Comparison of ENCODE assay signal across 33 cellular contexts in the genomic region with DNA sequence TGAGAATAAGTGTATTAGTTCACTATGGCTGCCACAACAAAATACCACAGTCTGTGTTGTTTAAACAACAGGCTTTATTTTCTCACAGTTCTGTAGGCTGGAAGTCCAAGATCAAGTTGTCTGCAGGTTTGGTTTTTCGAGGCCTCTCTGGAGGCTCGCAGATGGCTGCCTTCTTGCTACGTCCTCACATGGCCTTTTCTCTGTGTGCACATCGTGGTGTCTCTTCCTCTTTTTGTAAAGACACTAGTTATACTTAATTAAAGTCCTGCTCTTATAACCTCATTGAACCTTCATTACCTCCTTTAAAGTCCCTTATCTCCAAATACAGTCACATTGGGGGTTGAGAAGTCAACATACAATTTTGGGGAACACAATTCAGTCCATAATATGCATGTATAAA. TPM values are rescaled to one million over a fixed set of nuclear protein-coding genes. Genes with fewer than 3 reads are reported as not detected.
"Had no signal": no experiment of that assay in that cellular context is flagged by ENCODE, and none has a peak within 500 bp of the region (broad histone marks: within the 10 kb centered on the region; RNA-seq: fewer than 3 reads in every experiment).

No MANE protein-coding gene starts in this region.

- H3K9me3 ChIP-seq: left lung, lower lobe of right lung, ovary, right atrium auricular region, right lobe of liver, tibial nerve, uterus had no signal

- H3K9me3 Mint-ChIP-seq: immature natural killer cell; naive thymus-derived CD8-positive, alpha-beta T cell; nephron; neural crest cell; stimulated activated memory B cell treated with anti-CD40 and anti-IgM and Interleukin-4, amounts not matched to agents 10 μg/mL and 1 μg/mL and 100 μg/mL, for 72 hours; stimulated activated naive CD8-positive, alpha-beta T cell treated with anti-CD3 and anti-CD28 coated beads, Interleukin-15, amount 100 ng/mL, for 72 hours; type B pancreatic cell had no signal

- H3K27me3 Mint-ChIP-seq: type B pancreatic cell had no signal

- H3K4me1 ChIP-seq: left lung, lower lobe of right lung, right atrium auricular region, right lobe of liver, tibial nerve, uterus had no signal

- H3K27ac ChIP-seq: left lung, lower lobe of right lung, ovary, right atrium auricular region, right lobe of liver, tibial nerve, uterus had no signal

- H3K4me1 Mint-ChIP-seq: immature natural killer cell; naive thymus-derived CD8-positive, alpha-beta T cell; stimulated activated memory B cell treated with anti-CD40 and anti-IgM and Interleukin-4, amounts not matched to agents 10 μg/mL and 1 μg/mL and 100 μg/mL, for 72 hours had no signal

- H3K27ac Mint-ChIP-seq: immature natural killer cell; naive thymus-derived CD8-positive, alpha-beta T cell; progenitor cell of endocrine pancreas; stimulated activated memory B cell treated with anti-CD40 and anti-IgM and Interleukin-4, amounts not matched to agents 10 μg/mL and 1 μg/mL and 100 μg/mL, for 72 hours; stimulated activated naive CD8-positive, alpha-beta T cell treated with anti-CD3 and anti-CD28 coated beads, Interleukin-15, amount 100 ng/mL, for 72 hours; type B pancreatic cell had no signal

- H3K36me3 ChIP-seq: left lung, lower lobe of right lung, ovary, right atrium auricular region, right lobe of liver, tibial nerve, uterus had no signal

- H3K27me3 ChIP-seq: left lung, ovary, right atrium auricular region, right lobe of liver, tibial nerve, uterus had no signal

- DNase-seq: immature natural killer cell; kidney; left colon; left lung; lower lobe of right lung; mammary epithelial cell; naive thymus-derived CD8-positive, alpha-beta T cell; occipital lobe; ovary; right lobe of liver; stimulated activated CD4-positive, alpha-beta T cell treated with anti-CD3 and anti-CD28 coated beads, Interleukin-1b, Interleukin-23, amount 100 ng/mL, for 48 hours; stimulated activated CD4-positive, alpha-beta T cell treated with anti-CD3 and anti-CD28 coated beads, Interleukin-2, amount 100 ng/mL, for 48 hours; stimulated activated CD4-positive, alpha-beta T cell treated with anti-CD3 and anti-CD28 coated beads, Interleukin-4, amount 100 ng/mL, for 4 hours; stimulated activated CD8-positive, alpha-beta memory T cell treated with anti-CD3 and anti-CD28 coated beads, Interleukin-4, amount 100 ng/mL, for 48 hours; stimulated activated naive CD4-positive, alpha-beta T cell treated with Interleukin-2 at 50 U/mL for 16 hours; stimulated activated naive CD8-positive, alpha-beta T cell treated with anti-CD3 and anti-CD28 coated beads, Interleukin-15, amount 100 ng/mL, for 72 hours; substantia nigra; uterus had no signal

- ATAC-seq: left colon; left lung; lower lobe of right lung; naive thymus-derived CD8-positive, alpha-beta T cell; right lobe of liver; stimulated activated memory B cell treated with anti-CD40 and anti-IgM and Interleukin-4, amounts not matched to agents 10 μg/mL and 1 μg/mL and 100 μg/mL, for 72 hours; stimulated activated naive CD8-positive, alpha-beta T cell treated with anti-CD3 and anti-CD28 coated beads, Interleukin-15, amount 100 ng/mL, for 72 hours had no signal

- H3K4me3 ChIP-seq: left lung, lower lobe of right lung, ovary, right atrium auricular region, right lobe of liver, smooth muscle cell, tibial nerve, uterus had no signal

- H3K36me3 Mint-ChIP-seq: immature natural killer cell; naive thymus-derived CD8-positive, alpha-beta T cell; stimulated activated memory B cell treated with anti-CD40 and anti-IgM and Interleukin-4, amounts not matched to agents 10 μg/mL and 1 μg/mL and 100 μg/mL, for 72 hours; type B pancreatic cell had no signal

- H3K4me3 Mint-ChIP-seq: immature natural killer cell; naive thymus-derived CD8-positive, alpha-beta T cell; nephron; neural crest cell; stimulated activated memory B cell treated with anti-CD40 and anti-IgM and Interleukin-4, amounts not matched to agents 10 μg/mL and 1 μg/mL and 100 μg/mL, for 72 hours; stimulated activated naive CD8-positive, alpha-beta T cell treated with anti-CD3 and anti-CD28 coated beads, Interleukin-15, amount 100 ng/mL, for 72 hours; type B pancreatic cell had no signal

RNA-seq across cellular contexts. Expression of gene CSNK1A1L, which starts 10.6 kb away (rescaled TPM):
- total RNA-seq: kidney; left colon; left lung; liver; lower lobe of right lung; mammary epithelial cell; mucosa of gallbladder; naive thymus-derived CD8-positive, alpha-beta T cell; neural crest cell; occipital lobe; ovary; progenitor cell of endocrine pancreas; pulmonary artery endothelial cell; renal cortical epithelial cell; right atrium auricular region; right lobe of liver; skeletal muscle tissue; smooth muscle cell; temporal lobe; tibial nerve; ureter; uterus had no signal
